Comparison of ENCODE assay signal across 18 cellular contexts in the genomic region with DNA sequence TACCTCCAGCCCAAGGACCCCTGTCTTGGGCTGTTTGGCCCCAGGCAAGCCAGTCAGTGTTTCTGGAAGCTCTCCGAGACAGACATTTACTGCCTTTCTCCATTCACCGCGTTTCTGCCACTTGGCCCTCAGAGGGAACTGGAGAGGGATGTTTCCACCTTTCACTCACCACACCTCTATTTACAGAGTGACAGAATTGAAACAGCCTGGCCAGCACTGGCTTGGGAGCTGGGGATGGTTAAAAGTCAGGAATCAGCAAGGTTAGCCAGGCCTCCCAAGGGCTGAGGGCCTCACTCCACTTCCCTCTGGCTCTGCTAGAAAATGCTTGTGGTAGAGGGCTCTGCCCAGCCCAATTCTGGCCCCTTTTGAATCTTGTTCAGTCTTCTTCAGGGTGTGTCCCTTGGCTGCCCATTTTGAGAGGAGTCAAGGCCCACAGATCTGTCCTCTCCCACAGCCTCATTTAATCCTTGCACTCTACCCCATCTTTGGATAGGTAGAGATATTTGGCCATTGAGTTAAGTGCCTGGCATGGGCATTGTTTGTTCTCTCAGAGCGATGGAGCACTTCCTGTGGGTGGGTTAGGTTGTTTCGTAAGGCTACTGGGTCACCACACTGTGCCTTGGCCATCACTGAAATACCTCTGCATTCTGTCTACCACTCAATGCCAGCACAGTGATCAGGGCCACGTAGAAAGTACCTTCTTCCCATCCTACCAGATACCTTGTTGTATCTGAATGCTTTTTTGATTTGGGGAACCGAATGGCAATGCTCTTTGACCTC.
A peak's percentile ranks its signal among the peaks of the same experiment; 100 is the strongest.
DNase-seq lines count a peak whose midpoint lies in the region; ATAC-seq and TF ChIP-seq lines count a peak whose summit lies in the region.
"Had no signal": no experiment of that assay in that cellular context is flagged by ENCODE, and none has a peak within 500 bp of the region (broad histone marks: within the 10 kb centered on the region; RNA-seq: fewer than 3 reads in every experiment).

No MANE protein-coding gene starts in this region.

- peaks cover 26% of the 10 kb centered on the region for H3K36me3 Mint-ChIP-seq in activated naive CD4-positive, alpha-beta T cell treated with anti-CD3 and anti-CD28 coated beads, Interleukin-2, amount 10 ng/mL, durations not matched to agents 7 days and 5 days

- no peaks in the 10 kb centered on the region for H3K27me3 ChIP-seq in tibial artery

- H3K36me3 ChIP-seq in tibial artery: peaks cover 71 to 76% (median 72%) of the 10 kb centered on the region in 3 donors

- no peaks in the 10 kb centered on the region for H3K9me3 Mint-ChIP-seq in activated naive CD4-positive, alpha-beta T cell treated with anti-CD3 and anti-CD28 coated beads, Interleukin-2, amount 10 ng/mL, durations not matched to agents 7 days and 5 days
- H3K9me3 Mint-ChIP-seq: T-helper 1 cell treated with Interleukin-12 subunit alpha and Interleukin-12 subunit beta and Interleukin-4 antibody, amounts not matched to agents 30 μg/mL and 1 μg/mL, for 36 hours had no signal

- CTCF ChIA-PET in activated naive CD4-positive, alpha-beta T cell treated with anti-CD3 and anti-CD28 coated beads, Interleukin-2, amount 10 ng/mL, durations not matched to agents 7 days and 5 days (lab: Charles Lee): no interaction called here
- CTCF ChIA-PET in RWPE1 (lab: Yijun Ruan, JAX): interaction anchor here (0.6 kb wide), 1 partner anchor 183 kb away, joined by 3 read pairs; no protein-coding TSS in a partner anchor

- H3K4me3 Mint-ChIP-seq in activated naive CD4-positive, alpha-beta T cell treated with anti-CD3 and anti-CD28 coated beads, Interleukin-2, amount 10 ng/mL, durations not matched to agents 7 days and 5 days: no peak overlapping the region
- H3K4me3 Mint-ChIP-seq: brain; T-helper 1 cell treated with Interleukin-12 subunit alpha and Interleukin-12 subunit beta and Interleukin-4 antibody, amounts not matched to agents 30 μg/mL and 1 μg/mL, for 36 hours had no signal

- DNase-seq in activated naive CD4-positive, alpha-beta T cell treated with anti-CD3 and anti-CD28 coated beads, Interleukin-2, amount 10 ng/mL, durations not matched to agents 7 days and 5 days: no peak
- DNase-seq in activated naive CD4-positive, alpha-beta T cell (lab: John Stamatoyannopoulos, UW): no peak
- DNase-seq in RWPE1 (ENCODE audit: low spot score) (no peak), left lobe of liver (ENCODE audit: low spot score) (no peak), tibial artery (no peak)
- DNase-seq in stimulated activated CD4-positive, alpha-beta T cell treated with anti-CD3 and anti-CD28 coated beads, Interleukin-4, amount 100 ng/mL, for 24 hours: no peak
- DNase-seq: activated CD4-positive, alpha-beta T cell treated with anti-CD3 and anti-CD28 coated beads, Interleukin-2, amount 50 U/mL, for 1 hour; activated effector memory CD4-positive, alpha-beta T cell treated with Interleukin-2 at 50 U/mL for 16 hours; effector memory CD4-positive, alpha-beta T cell; mesenchymal stem cell; NCI-H1930; NCI-H774; occipital lobe; stimulated activated naive CD4-positive, alpha-beta T cell treated with Interleukin-2 at 50 U/mL for 16 hours had no signal

- intact Hi-C loops in tibial artery (cut with DNase I; ENCODE audit: low total_unique reads): loop anchor here (10.0 kb wide), 1 partner anchor 65 kb away; no protein-coding TSS in a partner anchor

- ATAC-seq in left lobe of liver (peak; percentile 82), HG03460 (IDR thresholded peaks at IDR 0.05; ENCODE audit: unreplicated experiment) (no peak), GM21528 (IDR thresholded peaks at IDR 0.05; ENCODE audit: low FRiP score, unreplicated experiment) (no peak)

- peaks cover 18% of the 10 kb centered on the region for H3K4me1 Mint-ChIP-seq in activated naive CD4-positive, alpha-beta T cell treated with anti-CD3 and anti-CD28 coated beads, Interleukin-2, amount 10 ng/mL, durations not matched to agents 7 days and 5 days
- H3K4me1 Mint-ChIP-seq: brain had no signal

- H3K9me3 ChIP-seq in tibial artery: no peaks in the 10 kb centered on the region

- no peak overlapping the region for H3K4me3 ChIP-seq in tibial artery

- H3K4me1 ChIP-seq in tibial artery: peaks cover 0 to 60% (median 30%) of the 10 kb centered on the region in 4 donors

- TF ChIP-seq CTCF in RWPE1 (conservative IDR thresholded peaks at IDR 0.05; ENCODE audit: low read depth) (no peak), tibial artery (IDR thresholded peaks at IDR 0.05) (no peak)

- no peaks in the 10 kb centered on the region for H3K27me3 Mint-ChIP-seq in activated naive CD4-positive, alpha-beta T cell treated with anti-CD3 and anti-CD28 coated beads, Interleukin-2, amount 10 ng/mL, durations not matched to agents 7 days and 5 days

- POLR2A ChIA-PET in RWPE1 (lab: Yijun Ruan, JAX; ENCODE audit: low non-redundant PET): no interaction called here

- peak overlapping the region; percentile 34 for H3K27ac ChIP-seq in RWPE1
- H3K27ac ChIP-seq in tibial artery: peak overlapping the region; percentile 77 to 86

- peak overlapping the region; percentile 73 for H3K27ac Mint-ChIP-seq in activated naive CD4-positive, alpha-beta T cell treated with anti-CD3 and anti-CD28 coated beads, Interleukin-2, amount 10 ng/mL, durations not matched to agents 7 days and 5 days
- H3K27ac Mint-ChIP-seq: brain; T-helper 1 cell treated with Interleukin-12 subunit alpha and Interleukin-12 subunit beta and Interleukin-4 antibody, amounts not matched to agents 30 μg/mL and 1 μg/mL, for 36 hours had no signal
